ENCODE assay signal across 18 cellular contexts in genomic region chr19:57786286-57786685, GRCh38. TPM values are rescaled to one million over a fixed set of nuclear protein-coding genes. Genes with fewer than 3 reads are reported as not detected.
DNase-seq lines count a peak whose midpoint lies in the region; ATAC-seq, FAIRE-seq and TF ChIP-seq lines count a peak whose summit lies in the region.
"Had no signal": no experiment of that assay in that cellular context is flagged by ENCODE, and none has a peak within 500 bp of the region (broad histone marks: within the 10 kb centered on the region; RNA-seq: fewer than 3 reads in every experiment).

No MANE protein-coding gene starts in this region.

- no peak overlapping the region for H3K4me2 ChIP-seq in K562 (ENCODE audit: insufficient read depth, low read length)

- H3K9me1 ChIP-seq in K562 (ENCODE audit: control insufficient read depth, insufficient read depth, low read length): no peaks in the 10 kb centered on the region

- no peaks in the 10 kb centered on the region for H3K4me1 ChIP-seq in K562 (replicated peaks in 1 of 2; ENCODE audit: control insufficient read depth in 2 of 2, insufficient read depth in 2 of 2, low read length in 2 of 2)
- no peaks in the 10 kb centered on the region for H3K4me1 ChIP-seq in testis
- H3K4me1 ChIP-seq: Peyer's patch had no signal

- 97% methylated on average over 27 of the region's 38 CpGs for WGBS in K562 (ENCODE audit: insufficient coverage, low coverage, missing lambda C conversion rate)
- WGBS in testis, 2 donors: 47 to 93% methylated on average over 24 to 38 of the region's 38 CpGs

- intact Hi-C loops in K562 (cut with micrococcal nuclease) (no loop called here), left colon (cut with DNase I, micrococcal nuclease) (no loop called here), testis (cut with DNase I; ENCODE audit: low total_unique reads) (no loop called here)

- peak; percentile 59 for DNase-seq in H7
- no peak for DNase-seq in K562 (ENCODE audit: extremely low read depth in 1 of 4, low spot score in 3 of 4)
- DNase-seq in left colon: no peak
- DNase-seq in testis: no peak
- no peak for DNase-seq in activated CD4-positive, alpha-beta T cell treated with anti-CD3 and anti-CD28 coated beads, Interleukin-2, amount 50 U/mL, for 4 hours
- DNase-seq: ACHN, C1 segment of cervical spinal cord, DMS 273 treated with DMSO at 0.1 percent for 48 hours, DND-41, KG1, NCI-H1105 treated with DMSO at 0.1 percent for 48 hours, NCI-H1694, NCI-H2081 treated with DMSO at 0.1 percent for 48 hours, Peyer's patch had no signal

- H3K36me3 ChIP-seq in H7 (replicated peaks; ENCODE audit: control insufficient read depth, insufficient read depth, low read length) (peaks cover 2% of the 10 kb centered on the region), K562 (ENCODE audit: control insufficient read depth, insufficient read depth, low read length) (peaks cover 19% of the 10 kb centered on the region; the same call in 2 of the 3 replicates), testis (ENCODE audit: low read depth, missing control alignments) (no peaks in the 10 kb centered on the region)

- no peak for TF ChIP-seq EP300 in K562 (IDR thresholded peaks at IDR 0.05; ENCODE audit: low read length)

- H3K79me2 ChIP-seq in K562 (ENCODE audit: control insufficient read depth, insufficient read depth, low read length): peaks cover 5% of the 10 kb centered on the region; the same call in 1 of the 3 replicates

- BruUV-seq in K562 (replicated peaks; lab: Mats Ljungman, UMichigan): no TSS peak

- FAIRE-seq in K562 (lab: Jason Lieb, UNC): no peak

- H4K20me1 ChIP-seq in K562 (replicated peaks; ENCODE audit: control insufficient read depth, insufficient read depth, low read length): no peaks in the 10 kb centered on the region

- in situ Hi-C loops in K562 (cut with MboI): no loop called here

- H3K9ac ChIP-seq in K562 (ENCODE audit: insufficient read depth in 1 of 2, low read depth in 2 of 2, low read length in 2 of 2): no peak overlapping the region

- TF ChIP-seq POLR2A in K562 (conservative IDR thresholded peaks at IDR 0.05): no peak
- no peak for TF ChIP-seq POLR2A in testis (IDR thresholded peaks at IDR 0.05)

- H3K27ac ChIP-seq in K562 (ENCODE audit: extremely low read depth, low read depth, low read length): no peak overlapping the region
- no peak overlapping the region for H3K27ac ChIP-seq in testis
- H3K27ac ChIP-seq: Peyer's patch had no signal

- ATAC-seq in K562 (no peak), left colon (peak; percentile 12), HG03039 (IDR thresholded peaks at IDR 0.05; ENCODE audit: unreplicated experiment) (no peak), GM18868 (IDR thresholded peaks at IDR 0.05; ENCODE audit: unreplicated experiment) (no peak)

- no peak overlapping the region for H3K4me3 ChIP-seq in H7 (ENCODE audit: insufficient read depth, low read depth, low read length)
- no peak overlapping the region for H3K4me3 ChIP-seq in K562
- H3K4me3 ChIP-seq in testis: peak overlapping the region; percentile 31 to 38
- H3K4me3 ChIP-seq: Peyer's patch had no signal

- TF ChIP-seq CTCF in K562 (IDR thresholded peaks at IDR 0.05 in 2 of 3, conservative IDR thresholded peaks at IDR 0.05 in 1 of 3; ENCODE audit: insufficient read depth in 2 of 3, low read depth in 1 of 3, low read length in 3 of 3): no peak
- no peak for TF ChIP-seq CTCF in testis (IDR thresholded peaks at IDR 0.05)

- POLR2A ChIA-PET in K562 (lab: Yijun Ruan, JAX): interaction anchor here (1.3 kb wide), 1 partner anchor 14 kb away, joined by 3 read pairs; no protein-coding TSS in a partner anchor

- TF ChIP-seq RAD21 in K562 (CRISPR knock-in tag; conservative IDR thresholded peaks at IDR 0.05 in 1 of 2, IDR thresholded peaks at IDR 0.05 in 1 of 2): no peak

- CTCF ChIA-PET in K562 (lab: Yijun Ruan, JAX; ENCODE audit: low intra/inter-chr PET ratio): no interaction called here

- no peak overlapping the region for H2AFZ ChIP-seq in K562 (ENCODE audit: low read depth, low read length)

- H3K27me3 ChIP-seq in H7 (ENCODE audit: control insufficient read depth, insufficient read depth, low read length): no peaks in the 10 kb centered on the region
- H3K27me3 ChIP-seq in K562 (ENCODE audit: control insufficient read depth in 2 of 2, insufficient read depth in 2 of 2, low read length in 2 of 2): no peaks in the 10 kb centered on the region
- no peaks in the 10 kb centered on the region for H3K27me3 ChIP-seq in testis
- H3K27me3 ChIP-seq: Peyer's patch had no signal

- H3K9me3 ChIP-seq in K562 (replicated peaks; ENCODE audit: control insufficient read depth, insufficient read depth, low read depth, low read length): peaks cover 3% of the 10 kb centered on the region
- no peaks in the 10 kb centered on the region for H3K9me3 ChIP-seq in testis

RNA-seq across cellular contexts. Expression of gene ZNF586, which starts 16.8 kb away (rescaled TPM):
- 13.4 and 15.4 TPM in 2 replicates for total RNA-seq in H7 (2014; rRNA removed; shearing (Covaris generic))
- total RNA-seq in K562 (2011; cell fraction: chromatin; rRNA removed; ENCODE audit: low replicate concordance): 67.4 and 90.0 TPM in 2 replicates
- 42.9 and 47.5 TPM in 2 replicates for total RNA-seq in K562 (2011; cell fraction: nucleolus; rRNA removed)
- 63.6 and 81.1 TPM in 2 replicates for total RNA-seq in K562 (2011; cell fraction: nucleoplasm; rRNA removed)
- total RNA-seq in K562 (2014; rRNA removed): 7.4 and 11.5 TPM in 2 replicates
- total RNA-seq in K562 (2014; rRNA removed; fragmentation: Illumina TruSeq; extraction: Trizol): 12.6 and 17.7 TPM in 2 replicates
- 11.2 and 12.1 TPM in 2 replicates for total RNA-seq in K562 (2015; rRNA removed; fragmentation: Illumina TruSeq; extraction: Trizol)
- total RNA-seq in K562 (2021): 10.7 and 11.7 TPM in 2 replicates
- 9.7 and 12.3 TPM in 2 replicates for polyA plus RNA-seq in K562 (2011; rRNA removed)
- 6.5 and 7.4 TPM in 2 replicates for polyA plus RNA-seq in K562 (2011; cell fraction: cytosol; rRNA removed)
- polyA plus RNA-seq in K562 (2011; cell fraction: nucleus; rRNA removed): 12.6 and 13.4 TPM in 2 replicates
- 4.8 and 5.5 TPM in 2 replicates for polyA plus RNA-seq in K562 (2012)
- polyA plus RNA-seq in K562 (2014; fragmentation: Illumina TruSeq; extraction: Trizol): 8.4 and 9.2 TPM in 2 replicates
- polyA plus RNA-seq in K562 (2014; fragmentation: Nextera tagmentation; extraction: Ambion mirVana): 1 to 10 TPM; 2.5 to 2.8 TPM
- 6.7 and 10.1 TPM in 2 replicates for polyA plus RNA-seq in K562 (2014; rRNA removed)
- polyA minus RNA-seq in K562 (2011; rRNA and poly(A)+ RNA removed): 21.6 and 28.8 TPM in 2 replicates
- 10.2 and 14.9 TPM in 2 replicates for polyA minus RNA-seq in K562 (2011; cell fraction: cytosol; rRNA and poly(A)+ RNA removed)
- polyA minus RNA-seq in K562 (2011; cell fraction: nucleus; rRNA and poly(A)+ RNA removed): 17.4 and 22.1 TPM in 2 replicates
- total RNA-seq in left colon: 10 to 100 TPM; 13.0 to 15.2 TPM
- total RNA-seq in testis: 10 to 100 TPM; 20.3 to 28.3 TPM
- polyA plus RNA-seq in testis (ENCODE audit: insufficient read depth, low read depth, low replicate concordance): 6.7 TPM

RNA-seq across cellular contexts. Expression of gene ZNF552, which starts 28.4 kb away (rescaled TPM):
- 6.6 and 9.3 TPM in 2 replicates for total RNA-seq in H7 (2014; rRNA removed; shearing (Covaris generic))
- total RNA-seq in K562 (2011; cell fraction: chromatin; rRNA removed; ENCODE audit: low replicate concordance): 30.9 and 41.2 TPM in 2 replicates
- total RNA-seq in K562 (2011; cell fraction: nucleolus; rRNA removed): 27.5 and 37.2 TPM in 2 replicates
- total RNA-seq in K562 (2011; cell fraction: nucleoplasm; rRNA removed): 32.6 and 36.0 TPM in 2 replicates
- total RNA-seq in K562 (2014; rRNA removed) (7.3 and 8.1 TPM in 2 replicates), K562 (2014; rRNA removed; fragmentation: Illumina TruSeq; extraction: Trizol) (11.4 and 13.2 TPM in 2 replicates), K562 (2015; rRNA removed; fragmentation: Illumina TruSeq; extraction: Trizol) (12.4 and 13.3 TPM in 2 replicates), K562 (2021) (7.1 and 7.2 TPM in 2 replicates), left colon (10 to 100 TPM; 24.1 to 31.7 TPM), testis (10 to 100 TPM in 1 of 2 donors, 1 to 10 TPM in 1; 9.5 to 11.4 TPM)
- polyA plus RNA-seq in K562 (2011; rRNA removed) (6.7 and 8.9 TPM in 2 replicates), K562 (2014; fragmentation: Illumina TruSeq; extraction: Trizol) (9.8 and 11.2 TPM in 2 replicates), K562 (2014; fragmentation: Nextera tagmentation; extraction: Ambion mirVana) (1 to 10 TPM; 4.4 to 8.5 TPM), K562 (2014; rRNA removed) (8.1 and 8.5 TPM in 2 replicates), testis (ENCODE audit: insufficient read depth, low read depth, low replicate concordance) (4.4 TPM)
- 3.9 and 7.4 TPM in 2 replicates for polyA plus RNA-seq in K562 (2011; cell fraction: cytosol; rRNA removed)
- polyA plus RNA-seq in K562 (2011; cell fraction: nucleus; rRNA removed): 11.1 and 14.8 TPM in 2 replicates
- polyA plus RNA-seq in K562 (2012): 5.9 and 6.0 TPM in 2 replicates
- 10.5 and 11.7 TPM in 2 replicates for polyA minus RNA-seq in K562 (2011; rRNA and poly(A)+ RNA removed)
- polyA minus RNA-seq in K562 (2011; cell fraction: cytosol; rRNA and poly(A)+ RNA removed): 2.8 and 4.8 TPM in 2 replicates
- polyA minus RNA-seq in K562 (2011; cell fraction: nucleus; rRNA and poly(A)+ RNA removed): 12.3 and 16.7 TPM in 2 replicates

RNA-seq across cellular contexts. Expression of gene ZNF776, which starts 39.7 kb away (rescaled TPM):
- total RNA-seq in H7 (2014; rRNA removed; shearing (Covaris generic)): 20.4 and 21.5 TPM in 2 replicates
- 30.2 and 37.5 TPM in 2 replicates for total RNA-seq in K562 (2011; cell fraction: chromatin; rRNA removed; ENCODE audit: low replicate concordance)
- total RNA-seq in K562 (2011; cell fraction: nucleolus; rRNA removed): 54.9 and 63.5 TPM in 2 replicates
- 34.7 and 39.1 TPM in 2 replicates for total RNA-seq in K562 (2011; cell fraction: nucleoplasm; rRNA removed)
- total RNA-seq in K562 (2014; rRNA removed) (9.5 and 16.2 TPM in 2 replicates), K562 (2014; rRNA removed; fragmentation: Illumina TruSeq; extraction: Trizol) (8.2 and 10.0 TPM in 2 replicates), K562 (2015; rRNA removed; fragmentation: Illumina TruSeq; extraction: Trizol) (7.4 and 8.4 TPM in 2 replicates), K562 (2021) (6.7 and 7.8 TPM in 2 replicates), left colon (10 to 100 TPM; 13.3 to 16.5 TPM), testis (10 to 100 TPM; 21.7 to 31.0 TPM)
- polyA plus RNA-seq in K562 (2011; rRNA removed) (15.7 and 16.9 TPM in 2 replicates), K562 (2014; fragmentation: Illumina TruSeq; extraction: Trizol) (7.1 and 9.6 TPM in 2 replicates), K562 (2014; fragmentation: Nextera tagmentation; extraction: Ambion mirVana) (1 to 10 TPM; 2.2 to 2.5 TPM), K562 (2014; rRNA removed) (7.9 and 9.1 TPM in 2 replicates), testis (ENCODE audit: insufficient read depth, low read depth, low replicate concordance) (11.8 TPM)
- polyA plus RNA-seq in K562 (2011; cell fraction: cytosol; rRNA removed): 11.0 and 12.6 TPM in 2 replicates
- polyA plus RNA-seq in K562 (2011; cell fraction: nucleus; rRNA removed): 59.3 and 86.8 TPM in 2 replicates
- polyA plus RNA-seq in K562 (2012): 6.9 and 9.2 TPM in 2 replicates
- polyA minus RNA-seq in K562 (2011; rRNA and poly(A)+ RNA removed): 17.9 and 20.2 TPM in 2 replicates
- polyA minus RNA-seq in K562 (2011; cell fraction: cytosol; rRNA and poly(A)+ RNA removed): 5.9 and 6.5 TPM in 2 replicates
- polyA minus RNA-seq in K562 (2011; cell fraction: nucleus; rRNA and poly(A)+ RNA removed): 36.2 and 59.1 TPM in 2 replicates

RNA-seq across cellular contexts. Expression of gene ZNF587B, which starts 43.8 kb away (rescaled TPM):
- total RNA-seq in H7 (2014; rRNA removed; shearing (Covaris generic)): 24.4 and 27.9 TPM in 2 replicates
- 74.5 and 127 TPM in 2 replicates for total RNA-seq in K562 (2011; cell fraction: chromatin; rRNA removed; ENCODE audit: low replicate concordance)
- 50.5 and 52.2 TPM in 2 replicates for total RNA-seq in K562 (2011; cell fraction: nucleolus; rRNA removed)
- total RNA-seq in K562 (2011; cell fraction: nucleoplasm; rRNA removed): 90.6 and 144 TPM in 2 replicates
- total RNA-seq in K562 (2014; rRNA removed) (24.7 and 28.9 TPM in 2 replicates), K562 (2014; rRNA removed; fragmentation: Illumina TruSeq; extraction: Trizol) (37.5 and 43.1 TPM in 2 replicates), K562 (2015; rRNA removed; fragmentation: Illumina TruSeq; extraction: Trizol) (37.0 and 37.1 TPM in 2 replicates), K562 (2021) (23.2 and 28.6 TPM in 2 replicates), left colon (10 to 100 TPM; 13.0 to 22.4 TPM), testis (10 to 100 TPM; 38.7 to 41.2 TPM)
- polyA plus RNA-seq in K562 (2011; rRNA removed) (14.4 and 17.9 TPM in 2 replicates), K562 (2014; fragmentation: Illumina TruSeq; extraction: Trizol) (14.3 and 17.1 TPM in 2 replicates), K562 (2014; fragmentation: Nextera tagmentation; extraction: Ambion mirVana) (1 to 10 TPM; 7.4 to 8.8 TPM), K562 (2014; rRNA removed) (14.2 and 20.8 TPM in 2 replicates), testis (ENCODE audit: insufficient read depth, low read depth, low replicate concordance) (11.8 TPM)
- polyA plus RNA-seq in K562 (2011; cell fraction: cytosol; rRNA removed): 5.0 and 8.1 TPM in 2 replicates
- 21.1 and 24.4 TPM in 2 replicates for polyA plus RNA-seq in K562 (2011; cell fraction: nucleus; rRNA removed)
- 8.0 and 9.2 TPM in 2 replicates for polyA plus RNA-seq in K562 (2012)
- polyA minus RNA-seq in K562 (2011; rRNA and poly(A)+ RNA removed): 45.7 and 51.1 TPM in 2 replicates
- 9.9 and 22.2 TPM in 2 replicates for polyA minus RNA-seq in K562 (2011; cell fraction: cytosol; rRNA and poly(A)+ RNA removed)
- 13.6 and 21.4 TPM in 2 replicates for polyA minus RNA-seq in K562 (2011; cell fraction: nucleus; rRNA and poly(A)+ RNA removed)

RNA-seq across cellular contexts. Expression of gene ZNF671, which starts 58.9 kb away (rescaled TPM):
- total RNA-seq in H7 (2014; rRNA removed; shearing (Covaris generic)): 7.7 and 9.9 TPM in 2 replicates
- total RNA-seq in K562 (2011; cell fraction: chromatin; rRNA removed; ENCODE audit: low replicate concordance): 12.7 and 18.2 TPM in 2 replicates
- total RNA-seq in K562 (2011; cell fraction: nucleolus; rRNA removed): 10.4 and 10.8 TPM in 2 replicates
- total RNA-seq in K562 (2011; cell fraction: nucleoplasm; rRNA removed): 14.4 and 22.5 TPM in 2 replicates
- total RNA-seq in K562 (2014; rRNA removed) (1.6 and 2.0 TPM in 2 replicates), K562 (2014; rRNA removed; fragmentation: Illumina TruSeq; extraction: Trizol) (2.1 TPM in 2 replicates), K562 (2015; rRNA removed; fragmentation: Illumina TruSeq; extraction: Trizol) (0.90 and 1.4 TPM in 2 replicates), K562 (2021) (1.8 and 1.9 TPM in 2 replicates), left colon (1 to 10 TPM; 2.2 to 3.1 TPM), testis (10 to 100 TPM; 14.3 to 14.4 TPM)
- polyA plus RNA-seq in K562 (2011; rRNA removed) (1.4 and 3.2 TPM in 2 replicates), K562 (2014; fragmentation: Illumina TruSeq; extraction: Trizol) (1.2 and 1.6 TPM in 2 replicates), K562 (2014; fragmentation: Nextera tagmentation; extraction: Ambion mirVana) (under 1 TPM; 0.20 to 0.78 TPM), K562 (2014; rRNA removed) (1.1 and 1.4 TPM in 2 replicates), testis (ENCODE audit: insufficient read depth, low read depth, low replicate concordance) (15.1 TPM)
- polyA plus RNA-seq in K562 (2011; cell fraction: cytosol; rRNA removed): 1.4 and 1.6 TPM in 2 replicates
- 3.9 and 9.2 TPM in 2 replicates for polyA plus RNA-seq in K562 (2011; cell fraction: nucleus; rRNA removed)
- polyA plus RNA-seq in K562 (2012): 1.4 and 1.7 TPM in 2 replicates
- polyA minus RNA-seq in K562 (2011; rRNA and poly(A)+ RNA removed): 3.6 and 6.7 TPM in 2 replicates
- 0.91 and 2.2 TPM in 2 replicates for polyA minus RNA-seq in K562 (2011; cell fraction: cytosol; rRNA and poly(A)+ RNA removed)
- polyA minus RNA-seq in K562 (2011; cell fraction: nucleus; rRNA and poly(A)+ RNA removed): 1.9 and 3.9 TPM in 2 replicates
- total RNA-seq: G401, NCI-H460 had no signal

Comparison
In these comparisons a context has a peak if more than half of its experiments do, and no peak if none do; other contexts are left out.
1. H3K4me3 ChIP-seq: peak in testis (2 of 2); none in H7 (single experiment) and K562 (single experiment).